In genomic region chr12:21940972-21941521, GRCh38 we compare ENCODE assay signal across 8 cellular contexts. TPM values are rescaled to one million over a fixed set of nuclear protein-coding genes. Genes with fewer than 3 reads are reported as not detected.
DNase-seq lines count a peak whose midpoint lies in the region; ATAC-seq, FAIRE-seq and TF ChIP-seq lines count a peak whose summit lies in the region.

Gene ABCC9, minus strand, starts transcription at chr12:21941426. Its CDS starts 4,752 bp downstream, at chr12:21936674.

- no peak for FAIRE-seq in H54 (lab: Jason Lieb, UNC)

- H3K4me3 ChIP-seq in astrocyte of the cerebellum (ENCODE audit: low read depth, low read length) (peak within 1 kb of the TSS; percentile 49), iPS-11a (ENCODE audit: low read depth, low read length) (peak within 1 kb of the TSS; percentile 58), gastrocnemius medialis (peak within 1 kb of the TSS; percentile 61 to 78 (median 70))

- peak; percentile 90 to 94 for TF ChIP-seq POLR2A in gastrocnemius medialis (IDR thresholded peaks at IDR 0.05)
- TF ChIP-seq POLR2A in H54 (IDR thresholded peaks at IDR 0.05; ENCODE audit: low read depth, low read length): no peak

- in situ Hi-C loops in astrocyte of the cerebellum (cut with HindIII; ENCODE audit: low sequenced_read_pairs) (no loop called here), gastrocnemius medialis (cut with MboI; ENCODE audit: low sequenced_read_pairs in 4 of 4) (no loop called here)

- peaks cover 25 to 34% of the 10 kb centered on the region in 2 donors for H3K4me1 ChIP-seq in gastrocnemius medialis

- TF ChIP-seq CTCF in astrocyte of the cerebellum (IDR thresholded peaks at IDR 0.05; ENCODE audit: low read depth, low read length, missing control alignments) (no peak), gastrocnemius medialis (IDR thresholded peaks at IDR 0.05 in 4 of 5, conservative IDR thresholded peaks at IDR 0.05 in 1 of 5) (peak in 1 of 5 experiments; percentile 7)

- peak; percentile 87 to 91 for ATAC-seq in gastrocnemius medialis

- H3K27ac ChIP-seq in gastrocnemius medialis: peak within 1 kb of the TSS; percentile 91 to 97 (median 93)

- no peaks in the 10 kb centered on the region for H3K27me3 ChIP-seq in gastrocnemius medialis

- peaks cover 0 to 11% of the 10 kb centered on the region in 2 donors for H3K36me3 ChIP-seq in gastrocnemius medialis

- no peaks in the 10 kb centered on the region for H3K9me3 ChIP-seq in gastrocnemius medialis

- DNase-seq in stimulated activated CD4-positive, alpha-beta T cell treated with anti-CD3 and anti-CD28 coated beads, Interleukin-2, amount 100 ng/mL, for 24 hours: peak; percentile 18 to 20
- no peak for DNase-seq in stimulated activated CD4-positive, alpha-beta T cell treated with anti-CD3 and anti-CD28 coated beads, Interleukin-1b, Interleukin-23, amount 100 ng/mL, for 48 hours
- DNase-seq in astrocyte of the cerebellum (ENCODE audit: low read depth) (no peak), gastrocnemius medialis (peak; percentile 73 to 85), H54 (ENCODE audit: insufficient read length, low spot score) (no peak), NAMALWA (ENCODE audit: low spot score) (no peak), NCI-H187 (lab: John Stamatoyannopoulos, UW) (no peak)

- intact Hi-C loops in gastrocnemius medialis (cut with DNase I; ENCODE audit: low total_unique reads): loop anchor here (2.0 to 5.0 kb wide), 5 partner anchors 46 to 244 kb away; no protein-coding TSS in a partner anchor

RNA-seq across cellular contexts. Expression of gene ABCC9, which starts in this region (rescaled TPM):
- 100 to 1,000 TPM in 3 of 4 donors, 10 to 100 TPM in 1; 76.1 to 140 (median 118) TPM for total RNA-seq in gastrocnemius medialis

Comparison
In these comparisons a context has a peak if more than half of its experiments do, and no peak if none do; other contexts are left out.
1. DNase-seq: peak in stimulated activated CD4-positive, alpha-beta T cell treated with anti-CD3 and anti-CD28 coated beads, Interleukin-2, amount 100 ng/mL, for 24 hours (2 of 2) and gastrocnemius medialis (2 of 2); none in stimulated activated CD4-positive, alpha-beta T cell treated with anti-CD3 and anti-CD28 coated beads, Interleukin-1b, Interleukin-23, amount 100 ng/mL, for 48 hours (single experiment), astrocyte of the cerebellum (single experiment), H54 (single experiment), NAMALWA (single experiment) and NCI-H187 (0 of 2).
2. Peak in every context shown above with its lines, with median percentiles within 50 percentile points of each other: H3K4me3 ChIP-seq.